ENCODE assay signal across 17 cellular contexts in the genomic region with DNA sequence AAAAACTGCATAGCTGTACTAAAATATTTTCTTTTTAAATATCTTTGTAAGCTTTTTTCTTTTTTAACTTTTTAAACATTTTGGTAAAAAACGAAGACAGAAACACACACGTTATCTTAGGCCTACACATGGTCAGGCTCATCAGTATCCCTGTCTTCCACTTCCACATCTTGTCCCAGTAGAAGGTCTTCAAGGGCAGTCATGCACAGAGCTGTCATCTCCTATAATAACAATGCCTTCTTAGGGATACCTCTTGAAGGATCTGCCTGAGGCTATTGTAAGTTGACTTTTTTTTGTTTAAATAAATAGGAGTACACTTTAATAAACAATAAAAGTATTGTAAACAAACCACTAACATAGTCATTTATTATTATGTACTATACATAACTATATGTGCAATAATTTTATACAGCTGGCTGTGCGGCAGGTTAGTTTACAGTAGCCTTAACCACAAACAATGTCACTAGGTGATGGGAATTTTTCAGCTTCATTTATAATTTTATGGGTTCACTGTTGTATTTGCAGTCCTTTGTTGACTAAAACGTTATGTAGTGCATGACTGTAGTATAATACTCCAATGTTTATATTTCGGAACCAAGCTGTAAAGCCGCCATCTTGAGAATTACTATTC.
"Had no signal": no experiment of that assay in that cellular context is flagged by ENCODE, and none has a peak within 500 bp of the region (broad histone marks: within the 10 kb centered on the region; RNA-seq: fewer than 3 reads in every experiment).

No MANE protein-coding gene starts in this region.

- H3K27ac ChIP-seq: prostate gland, suprapubic skin, upper lobe of left lung had no signal

- FAIRE-seq: colon, small intestine had no signal

- H3K4me3 ChIP-seq: prostate gland, suprapubic skin, upper lobe of left lung had no signal

- H3K27me3 Mint-ChIP-seq: activated naive CD4-positive, alpha-beta T cell treated with anti-CD3 and anti-CD28 coated beads, Interleukin-2, amount 10 ng/mL, durations not matched to agents 7 days and 5 days had no signal

- H3K36me3 ChIP-seq: prostate gland had no signal

- H3K4me3 Mint-ChIP-seq: activated naive CD4-positive, alpha-beta T cell treated with anti-CD3 and anti-CD28 coated beads, Interleukin-2, amount 10 ng/mL, durations not matched to agents 7 days and 5 days; nephron progenitor cell had no signal

- ATAC-seq: right cardiac atrium; stimulated activated naive CD8-positive, alpha-beta T cell treated with anti-CD3 and anti-CD28 coated beads, Interleukin-15, Interleukin-2, amounts not matched to agents 100 U/mL and 50 U/mL, for 24 hours had no signal

- H3K27me3 ChIP-seq: suprapubic skin, upper lobe of left lung had no signal

- H3K27ac Mint-ChIP-seq: activated naive CD4-positive, alpha-beta T cell treated with anti-CD3 and anti-CD28 coated beads, Interleukin-2, amount 10 ng/mL, durations not matched to agents 7 days and 5 days; activated T-helper 2 cell treated with anti-CD3 and anti-CD28 coated beads, Interferon-gamma antibody, Interleukin-2, Interleukin-4, amounts not matched to agents 10 μg/mL and 5 μg/mL and 100 μg/mL, durations not matched to agents 14 hours and 24 hours and 36 hours had no signal

- H3K9me3 Mint-ChIP-seq: activated naive CD4-positive, alpha-beta T cell treated with anti-CD3 and anti-CD28 coated beads, Interleukin-2, amount 10 ng/mL, durations not matched to agents 7 days and 5 days; activated T-helper 2 cell treated with anti-CD3 and anti-CD28 coated beads, Interferon-gamma antibody, Interleukin-2, Interleukin-4, amounts not matched to agents 10 μg/mL and 5 μg/mL and 100 μg/mL, durations not matched to agents 14 hours and 24 hours and 36 hours; nephron progenitor cell had no signal

- H3K9me3 ChIP-seq: prostate gland, suprapubic skin, upper lobe of left lung had no signal

- H3K4me1 ChIP-seq: prostate gland had no signal

- DNase-seq: activated CD4-positive, alpha-beta T cell treated with anti-CD3 and anti-CD28 coated beads for 1 hour; activated CD4-positive, alpha-beta T cell treated with anti-CD3 and anti-CD28 coated beads, Interleukin-2, amount 50 U/mL, for 48 hours; activated naive CD4-positive, alpha-beta T cell treated with anti-CD3 and anti-CD28 coated beads, Interleukin-2, amount 10 ng/mL, durations not matched to agents 7 days and 5 days; caudate nucleus; foreskin fibroblast; kidney glomerular epithelial cell; nephron progenitor cell; occipital lobe; right cardiac atrium; small intestine; stimulated activated naive CD8-positive, alpha-beta T cell treated with anti-CD3 and anti-CD28 coated beads, Interleukin-15, Interleukin-2, amounts not matched to agents 100 U/mL and 50 U/mL, for 24 hours; T-helper 9 cell; upper lobe of left lung had no signal
